In the genomic region with DNA sequence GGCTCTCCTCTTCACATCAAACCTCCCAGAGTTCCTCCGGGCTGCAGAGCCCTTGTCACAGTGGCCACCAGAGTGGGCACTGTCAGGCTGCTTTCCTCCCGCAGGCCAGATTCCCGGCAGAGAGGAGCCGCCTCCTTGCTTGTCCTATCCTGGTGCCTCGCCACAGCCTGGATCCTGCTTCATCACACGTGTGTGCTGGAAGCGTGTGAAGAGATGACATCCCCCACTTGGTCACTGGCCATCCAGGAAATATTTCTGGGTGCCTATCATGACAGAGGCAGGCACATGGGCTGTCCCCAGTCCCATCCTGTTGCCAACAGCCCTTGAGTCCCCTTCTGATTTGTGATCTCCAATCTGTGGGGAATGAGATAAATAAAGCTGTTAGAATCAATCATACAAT, we compare ENCODE assay signal across 1 cellular context.
TF ChIP-seq lines count a peak whose summit lies in the region.

No MANE protein-coding gene starts in this region.

TF ChIP-seq in A549, 52 proteins besides CTCF, POLR2A, EP300 and RAD21 (continued from another document):
- TF ChIP-seq FOSL2 (IDR thresholded peaks at IDR 0.05) (no peak), FOSL2 (CRISPR knock-in tag; IDR thresholded peaks at IDR 0.05) (no peak), HEYL (CRISPR knock-in tag; IDR thresholded peaks at IDR 0.05) (no peak), NPAS2 (CRISPR knock-in tag; IDR thresholded peaks at IDR 0.05; ENCODE audit: borderline replicate concordance) (no peak), KDM1A (IDR thresholded peaks at IDR 0.05; ENCODE audit: low read depth) (no peak), ZSCAN20 (CRISPR knock-in tag; IDR thresholded peaks at IDR 0.05) (no peak), CHD4 (IDR thresholded peaks at IDR 0.05; ENCODE audit: borderline replicate concordance) (no peak), ESRRA (IDR thresholded peaks at IDR 0.05; ENCODE audit: borderline replicate concordance, low read length) (no peak), NR3C1 (IDR thresholded peaks at IDR 0.05) (no peak), RCOR1 (IDR thresholded peaks at IDR 0.05; ENCODE audit: low read depth, low read length) (no peak), SMC3 (IDR thresholded peaks at IDR 0.05) (no peak)
- TF ChIP-seq, protein P1, sequence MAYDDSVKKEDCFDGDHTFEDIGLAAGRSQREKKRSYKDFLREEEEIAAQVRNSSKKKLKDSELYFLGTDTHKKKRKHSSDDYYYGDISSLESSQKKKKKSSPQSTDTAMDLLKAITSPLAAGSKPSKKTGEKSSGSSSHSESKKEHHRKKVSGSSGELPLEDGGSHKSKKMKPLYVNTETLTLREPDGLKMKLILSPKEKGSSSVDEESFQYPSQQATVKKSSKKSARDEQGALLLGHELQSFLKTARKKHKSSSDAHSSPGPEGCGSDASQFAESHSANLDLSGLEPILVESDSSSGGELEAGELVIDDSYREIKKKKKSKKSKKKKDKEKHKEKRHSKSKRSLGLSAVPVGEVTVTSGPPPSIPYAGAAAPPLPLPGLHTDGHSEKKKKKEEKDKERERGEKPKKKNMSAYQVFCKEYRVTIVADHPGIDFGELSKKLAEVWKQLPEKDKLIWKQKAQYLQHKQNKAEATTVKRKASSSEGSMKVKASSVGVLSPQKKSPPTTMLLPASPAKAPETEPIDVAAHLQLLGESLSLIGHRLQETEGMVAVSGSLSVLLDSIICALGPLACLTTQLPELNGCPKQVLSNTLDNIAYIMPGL (CRISPR knock-in tag; IDR thresholded peaks at IDR 0.05; ENCODE audit: borderline replicate concordance): no peak
- TF ChIP-seq, protein P2, sequence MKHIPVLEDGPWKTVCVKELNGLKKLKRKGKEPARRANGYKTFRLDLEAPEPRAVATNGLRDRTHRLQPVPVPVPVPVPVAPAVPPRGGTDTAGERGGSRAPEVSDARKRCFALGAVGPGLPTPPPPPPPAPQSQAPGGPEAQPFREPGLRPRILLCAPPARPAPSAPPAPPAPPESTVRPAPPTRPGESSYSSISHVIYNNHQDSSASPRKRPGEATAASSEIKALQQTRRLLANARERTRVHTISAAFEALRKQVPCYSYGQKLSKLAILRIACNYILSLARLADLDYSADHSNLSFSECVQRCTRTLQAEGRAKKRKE (CRISPR knock-in tag; IDR thresholded peaks at IDR 0.05; ENCODE audit: low read depth): no peak
